Comparison of ENCODE assay signal across 8 cellular contexts in genomic region chr14:93033039-93033982, GRCh38.
A peak's percentile ranks its signal among the peaks of the same experiment; 100 is the strongest.
DNase-seq lines count a peak whose midpoint lies in the region; ATAC-seq and TF ChIP-seq lines count a peak whose summit lies in the region.
"Had no signal": no experiment of that assay in that cellular context is flagged by ENCODE, and none has a peak within 500 bp of the region (broad histone marks: within the 10 kb centered on the region; RNA-seq: fewer than 3 reads in every experiment).

No MANE protein-coding gene starts in this region.

- CTCF ChIA-PET in Caco-2 (lab: Charles Lee) = interaction anchor here (0.5 to 0.6 kb wide), 2 partner anchors 18 to 30 kb away, joined by 3 to 4 read pairs; no protein-coding TSS in a partner anchor

- POLR2A ChIA-PET in Caco-2 (lab: Charles Lee) = no interaction called here

- H2BK15ac ChIP-seq in neuronal stem cell (ENCODE audit: low read length) = peak overlapping the region; percentile 10

- H3K27ac ChIP-seq in neuronal stem cell (replicated peaks; ENCODE audit: low read length) = no peak overlapping the region

- TF ChIP-seq CTCF in Caco-2 (IDR thresholded peaks at IDR 0.05; ENCODE audit: insufficient read depth in 1 of 2, low read depth in 1 of 2, low read length in 1 of 2, severe bottlenecking in 1 of 2, unreplicated experiment in 1 of 2) (no peak), brain (conservative IDR thresholded peaks at IDR 0.05) (no peak)

- H3K4me2 ChIP-seq in neuronal stem cell (ENCODE audit: insufficient read depth, low read length, poor library complexity, severe bottlenecking) = no peak overlapping the region

- no peak overlapping the region for H4K8ac ChIP-seq in neuronal stem cell (ENCODE audit: low read depth, low read length)

- no peaks in the 10 kb centered on the region for H3K27me3 ChIP-seq in Caco-2 (replicated peaks; ENCODE audit: control insufficient read depth, insufficient read depth, low read length)
- H3K27me3 ChIP-seq in neuronal stem cell (ENCODE audit: control insufficient read depth in 3 of 3, insufficient read depth in 3 of 3, low read depth in 1 of 3, low read length in 3 of 3) = peaks cover 0 to 2% (median 0%) of the 10 kb centered on the region in 3 experiments

- H3K27me3 Mint-ChIP-seq in Caco-2 (ENCODE audit: insufficient read depth, unreplicated experiment) (no peaks in the 10 kb centered on the region), brain (peaks cover 4% of the 10 kb centered on the region)

- H2BK12ac ChIP-seq in neuronal stem cell (ENCODE audit: low read length) = no peak overlapping the region

- H3K36me3 ChIP-seq in Caco-2 (ENCODE audit: control insufficient read depth, insufficient read depth, low read length) (no peaks in the 10 kb centered on the region; the same call in 1 of the 2 replicates), neuronal stem cell (replicated peaks in 1 of 2; ENCODE audit: control insufficient read depth in 2 of 2, insufficient read depth in 2 of 2, low read length in 2 of 2) (no peaks in the 10 kb centered on the region)

- H2BK120ac ChIP-seq in neuronal stem cell (ENCODE audit: low read depth, low read length) = no peak overlapping the region

- H3K79me1 ChIP-seq in neuronal stem cell (ENCODE audit: low read depth, low read length) = peaks cover 7% of the 10 kb centered on the region

- H2BK5ac ChIP-seq in neuronal stem cell (ENCODE audit: low read length) = no peak overlapping the region

- no peaks in the 10 kb centered on the region for H3K9me3 ChIP-seq in Caco-2
- no peaks in the 10 kb centered on the region for H3K9me3 ChIP-seq in neuronal stem cell (replicated peaks in 1 of 2; ENCODE audit: control insufficient read depth in 2 of 2, insufficient read depth in 1 of 2, low read depth in 1 of 2, low read length in 2 of 2)

- H3K4me3 ChIP-seq in Caco-2 (ENCODE audit: low read depth, low read length) (no peak overlapping the region), neuronal stem cell (ENCODE audit: low read length in 2 of 2) (no peak overlapping the region)

- H4K91ac ChIP-seq in neuronal stem cell (ENCODE audit: low read depth, low read length, poor library complexity) = no peak overlapping the region

- H3K27ac Mint-ChIP-seq in Caco-2 (ENCODE audit: unreplicated experiment) (peak overlapping the region; percentile 32), brain (peak overlapping the region; percentile 35 to 82 (median 71))

- WGBS in neuronal stem cell (ENCODE audit: extremely low coverage in 2 of 2, insufficient read length in 2 of 2, insufficient replicate concordance in 1 of 2), 2 donors = no CpG with 5 or more reads among the region's 7 CpGs

- H3K9ac ChIP-seq in neuronal stem cell (ENCODE audit: low read depth, low read length, poor library complexity) = no peak overlapping the region

- H3K36me3 Mint-ChIP-seq in Caco-2 (ENCODE audit: insufficient read depth, unreplicated experiment) = no peaks in the 10 kb centered on the region
- no peaks in the 10 kb centered on the region for H3K36me3 Mint-ChIP-seq in brain

- intact Hi-C loops in Caco-2 (cut with micrococcal nuclease; ENCODE audit: unreplicated experiment) = loop anchor here (10.0 kb wide), 1 partner anchor 69 kb away; no protein-coding TSS in a partner anchor

- H3K4ac ChIP-seq in neuronal stem cell (ENCODE audit: low read length) = no peak overlapping the region

- BruUV-seq in Caco-2 (replicated peaks; lab: Mats Ljungman, UMichigan) = no TSS peak

- H3K4me3 Mint-ChIP-seq in Caco-2 (ENCODE audit: unreplicated experiment) (no peak overlapping the region), brain (no peak overlapping the region)

- H3K9me3 Mint-ChIP-seq in Caco-2 (ENCODE audit: unreplicated experiment) (no peaks in the 10 kb centered on the region), brain (peaks cover 0 to 4% (median 0%) of the 10 kb centered on the region in 5 experiments)

- DNase-seq in Caco-2 = no peak
- DNase-seq in neuronal stem cell (ENCODE audit: low spot score) = no peak
- no peak for DNase-seq in NK-92 treated with Interleukin-12 subunit alpha and Interleukin-12 subunit beta, amount 100 ng/mL, for 24 hours (lab: John Stamatoyannopoulos, UW)
- no peak for DNase-seq in EL
- DNase-seq: dermis blood vessel endothelial cell had no signal

- ATAC-seq in HG02642 (IDR thresholded peaks at IDR 0.05; ENCODE audit: poor library complexity, unreplicated experiment) = peak; percentile 19
- no peak for ATAC-seq in esophagus mucosa

- H3K23ac ChIP-seq in neuronal stem cell (ENCODE audit: low read depth, low read length, poor library complexity) = peak overlapping the region; percentile 10

- peak overlapping the region; percentile 83 for H3K14ac ChIP-seq in neuronal stem cell (ENCODE audit: low read length)

- H3K4me1 ChIP-seq in Caco-2 (peaks cover 47% of the 10 kb centered on the region), neuronal stem cell (ENCODE audit: control insufficient read depth in 2 of 2, insufficient read depth in 1 of 2, low read depth in 1 of 2, low read length in 2 of 2) (peaks cover 54 to 56% of the 10 kb centered on the region in 2 donors)

- H3K4me1 Mint-ChIP-seq in Caco-2 (ENCODE audit: low read depth, unreplicated experiment) (peaks cover 35% of the 10 kb centered on the region), brain (peaks cover 92% of the 10 kb centered on the region)

- H2AFZ ChIP-seq in neuronal stem cell (ENCODE audit: low read length) = no peak overlapping the region

- peak overlapping the region; percentile 53 for H2AK5ac ChIP-seq in neuronal stem cell (ENCODE audit: low read depth, low read length)

- peak overlapping the region; percentile 70 for H3K18ac ChIP-seq in neuronal stem cell (ENCODE audit: low read length)
